41 cellular contexts compared by ENCODE assay signal in the genomic region with DNA sequence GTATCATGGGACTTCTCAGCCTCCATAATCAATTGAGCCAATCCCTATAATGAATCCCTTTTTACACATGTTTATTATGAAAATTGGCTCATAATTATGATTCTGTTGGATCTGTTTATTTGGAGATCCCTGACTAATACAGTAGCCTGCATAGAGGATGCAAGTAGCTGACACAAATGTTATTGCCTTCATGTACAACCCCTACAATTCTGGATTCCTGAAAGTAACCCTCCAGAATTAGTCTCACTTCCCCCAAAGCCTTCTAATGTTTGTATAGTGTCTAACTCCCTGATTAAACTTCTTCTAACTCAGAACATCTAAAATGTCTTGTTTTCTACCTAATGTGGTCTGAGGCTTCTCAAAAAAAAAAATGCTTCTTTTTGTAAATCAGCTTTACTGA. TPM values are rescaled to one million over a fixed set of nuclear protein-coding genes. Genes with fewer than 3 reads are reported as not detected.
"Had no signal": no experiment of that assay in that cellular context is flagged by ENCODE, and none has a peak within 500 bp of the region (broad histone marks: within the 10 kb centered on the region; RNA-seq: fewer than 3 reads in every experiment).

No MANE protein-coding gene starts in this region.

- ATAC-seq: activated CD8-positive, alpha-beta memory T cell treated with anti-CD3 and anti-CD28 coated beads, Interleukin-2, amount 10 ng/mL, durations not matched to agents 7 days and 5 days; body of pancreas; PC-3; Right ventricle myocardium inferior had no signal

- DNase-seq: activated CD4-positive, alpha-beta memory T cell treated with anti-CD3 and anti-CD28 coated beads, Interleukin-2, amount 10 ng/mL, durations not matched to agents 7 days and 5 days; activated CD4-positive, alpha-beta T cell treated with anti-CD3 and anti-CD28 coated beads for 1 hour; activated CD4-positive, alpha-beta T cell treated with anti-CD3 and anti-CD28 coated beads for 48 hours; activated CD4-positive, CD25-positive, alpha-beta regulatory T cell; activated CD8-positive, alpha-beta memory T cell treated with anti-CD3 and anti-CD28 coated beads for 24 hours; activated CD8-positive, alpha-beta memory T cell treated with anti-CD3 and anti-CD28 coated beads, Interleukin-2, amount 10 ng/mL, durations not matched to agents 7 days and 5 days; activated gamma-delta T cell; activated naive CD4-positive, alpha-beta T cell treated with Interleukin-2 at 50 U/mL for 16 hours; activated naive CD8-positive, alpha-beta T cell treated with anti-CD3 and anti-CD28 coated beads, Interleukin-2, amount 10 ng/mL, durations not matched to agents 7 days and 5 days; activated T-cell treated with anti-CD3 and anti-CD28 coated beads, Interleukin-2, amount 50 U/mL, for 1 hour; adrenal gland; body of pancreas; caudate nucleus; cerebellar nuclear complex; Karpas-422; KBM-7; MM.1S; NCI-H1048; NCI-H1105 treated with DMSO at 0.1 percent for 48 hours; NCI-H1436; NCI-H1694; NCI-H1930; NCI-H2081 treated with DMSO at 0.1 percent for 48 hours; NCI-H226; NCI-H446 treated with DMSO at 0.1 percent for 48 hours; NCI-H524; NCI-H69; PC-3; SJCRH30; T1000; WERI-Rb-1 had no signal

- H3K4me3 ChIP-seq: adrenal gland, body of pancreas, breast epithelium, SJCRH30, SK-N-MC had no signal

- H3K27me3 Mint-ChIP-seq: activated CD4-positive, alpha-beta memory T cell treated with anti-CD3 and anti-CD28 coated beads, Interleukin-2, amount 10 ng/mL, durations not matched to agents 7 days and 5 days; activated CD8-positive, alpha-beta memory T cell treated with anti-CD3 and anti-CD28 coated beads, Interleukin-2, amount 10 ng/mL, durations not matched to agents 7 days and 5 days; activated naive CD4-positive, alpha-beta T cell treated with anti-CD3 and anti-CD28 coated beads, Interleukin-2, amount 50 U/mL, for 24 hours; activated naive CD8-positive, alpha-beta T cell treated with anti-CD3 and anti-CD28 coated beads, Interleukin-2, amount 10 ng/mL, durations not matched to agents 7 days and 5 days had no signal

- H3K27ac Mint-ChIP-seq: activated CD4-positive, alpha-beta memory T cell treated with anti-CD3 and anti-CD28 coated beads, Interleukin-2, amount 10 ng/mL, durations not matched to agents 7 days and 5 days; activated CD8-positive, alpha-beta memory T cell treated with anti-CD3 and anti-CD28 coated beads, Interleukin-2, amount 10 ng/mL, durations not matched to agents 7 days and 5 days; activated naive CD4-positive, alpha-beta T cell treated with anti-CD3 and anti-CD28 coated beads, Interleukin-2, amount 50 U/mL, for 24 hours; activated naive CD8-positive, alpha-beta T cell treated with anti-CD3 and anti-CD28 coated beads, Interleukin-2, amount 10 ng/mL, durations not matched to agents 7 days and 5 days; activated T-helper 2 cell treated with anti-CD3 and anti-CD28 coated beads, Interferon-gamma antibody, Interleukin-2, Interleukin-4, amounts not matched to agents 10 μg/mL and 5 μg/mL and 100 μg/mL, durations not matched to agents 14 hours and 24 hours and 36 hours had no signal

- H3K9me3 Mint-ChIP-seq: activated CD4-positive, alpha-beta memory T cell treated with anti-CD3 and anti-CD28 coated beads, Interleukin-2, amount 10 ng/mL, durations not matched to agents 7 days and 5 days; activated naive CD4-positive, alpha-beta T cell treated with anti-CD3 and anti-CD28 coated beads, Interleukin-2, amount 50 U/mL, for 24 hours; activated naive CD8-positive, alpha-beta T cell treated with anti-CD3 and anti-CD28 coated beads, Interleukin-2, amount 10 ng/mL, durations not matched to agents 7 days and 5 days; activated T-helper 2 cell treated with anti-CD3 and anti-CD28 coated beads, Interferon-gamma antibody, Interleukin-2, Interleukin-4, amounts not matched to agents 10 μg/mL and 5 μg/mL and 100 μg/mL, durations not matched to agents 14 hours and 24 hours and 36 hours had no signal

- H3K9me3 ChIP-seq: adrenal gland, body of pancreas, breast epithelium, SJCRH30 had no signal

- H3K36me3 ChIP-seq: adrenal gland, breast epithelium had no signal

- H3K27ac ChIP-seq: adrenal gland, body of pancreas, breast epithelium, RWPE1, SJCRH30, SK-N-MC, WERI-Rb-1 had no signal

- H3K27me3 ChIP-seq: adrenal gland, body of pancreas, breast epithelium, SJCRH30 had no signal

- FAIRE-seq: astrocyte, RCC 7860 had no signal

- H3K4me3 Mint-ChIP-seq: activated CD4-positive, alpha-beta memory T cell treated with anti-CD3 and anti-CD28 coated beads, Interleukin-2, amount 10 ng/mL, durations not matched to agents 7 days and 5 days; activated CD8-positive, alpha-beta memory T cell treated with anti-CD3 and anti-CD28 coated beads, Interleukin-2, amount 10 ng/mL, durations not matched to agents 7 days and 5 days; activated naive CD4-positive, alpha-beta T cell treated with anti-CD3 and anti-CD28 coated beads, Interleukin-2, amount 50 U/mL, for 24 hours; activated naive CD8-positive, alpha-beta T cell treated with anti-CD3 and anti-CD28 coated beads, Interleukin-2, amount 10 ng/mL, durations not matched to agents 7 days and 5 days had no signal

- H3K4me1 ChIP-seq: breast epithelium, SJCRH30 had no signal

RNA-seq across cellular contexts. Expression of gene TAS2R42, which starts 22.4 kb away (rescaled TPM):
- total RNA-seq: activated CD4-positive, alpha-beta memory T cell treated with anti-CD3 and anti-CD28 coated beads, Interleukin-2, amount 10 ng/mL, durations not matched to agents 7 days and 5 days; activated CD8-positive, alpha-beta memory T cell treated with anti-CD3 and anti-CD28 coated beads, Interleukin-2, amount 10 ng/mL, durations not matched to agents 7 days and 5 days; activated naive CD8-positive, alpha-beta T cell treated with anti-CD3 and anti-CD28 coated beads, Interleukin-2, amount 10 ng/mL, durations not matched to agents 7 days and 5 days; activated T-helper 2 cell treated with anti-CD3 and anti-CD28 coated beads, Interferon-gamma antibody, Interleukin-2, Interleukin-4, amounts not matched to agents 10 μg/mL and 5 μg/mL and 100 μg/mL, durations not matched to agents 14 hours and 24 hours and 36 hours; adrenal gland; astrocyte; body of pancreas; breast epithelium; PC-3; Right ventricle myocardium inferior; SJCRH30; T-helper 1 cell treated with Interleukin-12 subunit alpha and Interleukin-12 subunit beta and Interleukin-4 antibody, amounts not matched to agents 30 ng/mL and 1 ng/mL, for 36 hours; T-helper 2 cell treated with Interferon-gamma antibody and Interleukin-4, amounts not matched to agents 100 ng/mL and 5 ng/mL, for 36 hours had no signal
- polyA plus RNA-seq: adrenal gland had no signal
